Comparison of ENCODE assay signal across 8 cellular contexts in genomic region chr5:55324815-55325418, GRCh38. TPM values are rescaled to one million over a fixed set of nuclear protein-coding genes. Genes with fewer than 3 reads are reported as not detected.
DNase-seq lines count a peak whose midpoint lies in the region; ATAC-seq, FAIRE-seq and TF ChIP-seq lines count a peak whose summit lies in the region.

No MANE protein-coding gene starts in this region.

- in situ Hi-C loops in astrocyte of the cerebellum (cut with HindIII; ENCODE audit: low sequenced_read_pairs), result no loop called here

- no peaks in the 10 kb centered on the region for H3K27me3 ChIP-seq in CD4-positive, alpha-beta memory T cell (ENCODE audit: insufficient read depth, low read length)
- H3K27me3 ChIP-seq in upper lobe of left lung, result no peaks in the 10 kb centered on the region

- H3K27ac ChIP-seq in CD4-positive, alpha-beta memory T cell (ENCODE audit: low read depth, low read length), result no peak overlapping the region
- no peak overlapping the region for H3K27ac ChIP-seq in kidney (ENCODE audit: low read depth in 2 of 2, low read length in 2 of 2)
- no peak overlapping the region for H3K27ac ChIP-seq in upper lobe of left lung

- no peak overlapping the region for H3K27ac Mint-ChIP-seq in CD4-positive, alpha-beta memory T cell

- peaks cover 14% of the 10 kb centered on the region for H3K4me1 ChIP-seq in CD4-positive, alpha-beta memory T cell (ENCODE audit: insufficient read depth, low read length)
- no peaks in the 10 kb centered on the region for H3K4me1 ChIP-seq in kidney (ENCODE audit: control insufficient read depth in 1 of 2, insufficient read depth in 1 of 2, low read depth in 1 of 2, low read length in 2 of 2)
- H3K4me1 ChIP-seq in upper lobe of left lung, result peaks cover 0 to under 1% (median 0%) of the 10 kb centered on the region in 4 donors

- DNase-seq in CD4-positive, alpha-beta memory T cell, result peak in 4 of 5 donors; percentile 23 to 46 (median 36)
- peak; percentile 55 for DNase-seq in NB4 (ENCODE audit: low read depth)
- DNase-seq in astrocyte of the cerebellum (ENCODE audit: low read depth), result peak; percentile 35
- DNase-seq in kidney, result no peak
- DNase-seq in upper lobe of left lung, result no peak
- no peak for DNase-seq in stimulated activated CD8-positive, alpha-beta memory T cell treated with anti-CD3 and anti-CD28 coated beads, Interleukin-4, amount 100 ng/mL, for 48 hours
- DNase-seq in NCI-H128 (lab: John Stamatoyannopoulos, UW; ENCODE audit: unreplicated experiment), result no peak

- POLR2A ChIA-PET in CD4-positive, alpha-beta memory T cell (lab: Charles Lee; ENCODE audit: partially characterized antibody), result interaction anchor here (2.3 kb wide), 1 partner anchor 17 kb away, joined by 9 read pairs; the partner anchor contains the start of genes DHX29 and MTREX

- peaks cover 30 to 42% of the 10 kb centered on the region in 2 donors for H3K36me3 Mint-ChIP-seq in CD4-positive, alpha-beta memory T cell

- FAIRE-seq in kidney (lab: Jason Lieb, UNC), result peak; percentile 95

- no peak for TF ChIP-seq EP300 in upper lobe of left lung (IDR thresholded peaks at IDR 0.05)

- no peaks in the 10 kb centered on the region for H3K9me3 ChIP-seq in CD4-positive, alpha-beta memory T cell (ENCODE audit: control insufficient read depth in 1 of 2, low read length in 2 of 2)
- H3K9me3 ChIP-seq in kidney (ENCODE audit: control insufficient read depth in 1 of 2, low read length in 2 of 2) (no peaks in the 10 kb centered on the region), upper lobe of left lung (no peaks in the 10 kb centered on the region)

- H3K4me1 Mint-ChIP-seq in CD4-positive, alpha-beta memory T cell, result peaks cover 19 to 36% (median 23%) of the 10 kb centered on the region in 4 donors

- peak; percentile 47 for TF ChIP-seq CTCF in NB4 (IDR thresholded peaks at IDR 0.05; ENCODE audit: low read depth, low read length)
- TF ChIP-seq CTCF in astrocyte of the cerebellum (IDR thresholded peaks at IDR 0.05; ENCODE audit: low read depth, low read length, missing control alignments), result peak; percentile 57
- peak; percentile 62 for TF ChIP-seq CTCF in kidney (IDR thresholded peaks at IDR 0.05; ENCODE audit: borderline replicate concordance, extremely low read depth, insufficient read depth)
- TF ChIP-seq CTCF in upper lobe of left lung (IDR thresholded peaks at IDR 0.05), result peak in 4 of 6 experiments; percentile 22 to 51 (median 48)

- TF ChIP-seq POLR2A in NB4 (IDR thresholded peaks at IDR 0.05; ENCODE audit: extremely low read depth, insufficient read length) (no peak), upper lobe of left lung (IDR thresholded peaks at IDR 0.05) (no peak)

- intact Hi-C loops in CD4-positive, alpha-beta memory T cell (cut with micrococcal nuclease), result loop anchor here (5.0 kb wide), 1 partner anchor 367 kb away; no protein-coding TSS in a partner anchor
- intact Hi-C loops in kidney (cut with DNase I), result loop anchor here (10.0 kb wide), 1 partner anchor 370 kb away; no protein-coding TSS in a partner anchor

- H3K4me3 Mint-ChIP-seq in CD4-positive, alpha-beta memory T cell, result no peak overlapping the region

- no peak overlapping the region for H3K4me3 ChIP-seq in CD4-positive, alpha-beta memory T cell (ENCODE audit: low read length in 2 of 2)
- H3K4me3 ChIP-seq in NB4 (ENCODE audit: low read depth, low read length) (no peak overlapping the region), astrocyte of the cerebellum (ENCODE audit: low read depth, low read length) (no peak overlapping the region), kidney (ENCODE audit: low read length in 2 of 2) (no peak overlapping the region), upper lobe of left lung (no peak overlapping the region)

- no peak overlapping the region for H3K9ac ChIP-seq in kidney (ENCODE audit: low read length in 2 of 2)

- CTCF ChIA-PET in CD4-positive, alpha-beta memory T cell (lab: Charles Lee; ENCODE audit: partially characterized antibody), result interaction anchor here (1.0 to 1.4 kb wide), 2 partner anchors 17 to 367 kb away, joined by 3 read pairs; partner anchors contain the start of genes DHX29 and MTREX

- peak; percentile 56 for ATAC-seq in GM18511 (IDR thresholded peaks at IDR 0.05; ENCODE audit: unreplicated experiment)
- ATAC-seq in upper lobe of left lung (ENCODE audit: low FRiP score in 2 of 2), result no peak

- H3K36me3 ChIP-seq in CD4-positive, alpha-beta memory T cell (ENCODE audit: insufficient read depth, low read length), result peaks cover 10% of the 10 kb centered on the region
- no peaks in the 10 kb centered on the region for H3K36me3 ChIP-seq in kidney (ENCODE audit: control insufficient read depth in 1 of 2, insufficient read depth in 2 of 2, low read length in 2 of 2)
- H3K36me3 ChIP-seq in upper lobe of left lung, result peaks cover 0 to 31% (median 4%) of the 10 kb centered on the region in 4 donors

- WGBS in upper lobe of left lung, 2 donors, result 93 to 100% methylated on average over 1 of the region's 1 CpG

- no peaks in the 10 kb centered on the region for H3K27me3 Mint-ChIP-seq in CD4-positive, alpha-beta memory T cell

- H3K9me3 Mint-ChIP-seq in CD4-positive, alpha-beta memory T cell, result no peaks in the 10 kb centered on the region

RNA-seq across cellular contexts. Expression of gene MTREX, which starts 17.1 kb away (rescaled TPM):
- 10 to 100 TPM; 73.3 to 82.2 TPM for total RNA-seq in CD4-positive, alpha-beta memory T cell
- polyA plus RNA-seq in CD4-positive, alpha-beta memory T cell, result 10 to 100 TPM; 28.8 to 37.4 TPM
- total RNA-seq in kidney (69.7 TPM), upper lobe of left lung (100 to 1,000 TPM in 2 of 6 donors, 10 to 100 TPM in 4; 44.1 to 179 (median 61.6) TPM)
- polyA plus RNA-seq in kidney (ENCODE audit: insufficient read depth, low read depth, low replicate concordance), result 19.3 TPM

RNA-seq across cellular contexts. Expression of gene DHX29, which starts 17.4 kb away (rescaled TPM):
- total RNA-seq in CD4-positive, alpha-beta memory T cell, result 10 to 100 TPM; 18.5 to 22.5 TPM
- 10 to 100 TPM; 11.6 to 21.0 TPM for polyA plus RNA-seq in CD4-positive, alpha-beta memory T cell
- total RNA-seq in kidney (28.0 TPM), upper lobe of left lung (10 to 100 TPM; 19.5 to 36.7 (median 24.1) TPM)
- polyA plus RNA-seq in kidney (ENCODE audit: insufficient read depth, low read depth, low replicate concordance), result 13.5 TPM

Comparison
In these comparisons a context has a peak if more than half of its experiments do, and no peak if none do; other contexts are left out.
1. DNase-seq: peak in CD4-positive, alpha-beta memory T cell (4 of 5), NB4 (single experiment) and astrocyte of the cerebellum (single experiment); none in kidney (single experiment), upper lobe of left lung (0 of 2), stimulated activated CD8-positive, alpha-beta memory T cell treated with anti-CD3 and anti-CD28 coated beads, Interleukin-4, amount 100 ng/mL, for 48 hours (single experiment) and NCI-H128 (single experiment).
2. Peak in every context shown above with its lines, with median percentiles within 50 percentile points of each other: CTCF ChIP-seq.